Comparison of ENCODE assay signal across 9 cellular contexts in genomic region chr1:198788561-198789064, GRCh38.
A peak's percentile ranks its signal among the peaks of the same experiment; 100 is the strongest.
DNase-seq lines count a peak whose midpoint lies in the region; ATAC-seq and TF ChIP-seq lines count a peak whose summit lies in the region.
"Had no signal": no experiment of that assay in that cellular context is flagged by ENCODE, and none has a peak within 500 bp of the region (broad histone marks: within the 10 kb centered on the region; RNA-seq: fewer than 3 reads in every experiment).

No MANE protein-coding gene starts in this region.

- H3K36me3 ChIP-seq in stomach, result no peaks in the 10 kb centered on the region

- peaks cover 10% of the 10 kb centered on the region for H3K4me1 Mint-ChIP-seq in CD14-positive monocyte
- H3K4me1 Mint-ChIP-seq: IgD-negative memory B cell had no signal

- H3K27me3 ChIP-seq in stomach, result no peaks in the 10 kb centered on the region

- H3K4me1 ChIP-seq in stomach, result no peaks in the 10 kb centered on the region

- H3K27ac Mint-ChIP-seq in CD14-positive monocyte, result peak overlapping the region in 4 of 7 donors; percentile 46 to 60 (median 54)
- H3K27ac Mint-ChIP-seq: IgD-negative memory B cell had no signal

- DNase-seq in CD14-positive monocyte (ENCODE audit: low spot score), result no peak
- peak; percentile 1 for DNase-seq in SW480 (ENCODE audit: low spot score)
- peak; percentile 81 for DNase-seq in left kidney (ENCODE audit: low read depth, low spot score)
- no peak for DNase-seq in stomach
- no peak for DNase-seq in ureter (ENCODE audit: low spot score)
- DNase-seq in NCI-H1930 (lab: John Stamatoyannopoulos, UW), result no peak

- H3K27ac ChIP-seq in stomach, result no peak overlapping the region

- H3K4me3 ChIP-seq in stomach, result no peak overlapping the region

- intact Hi-C loops in CD14-positive monocyte (cut with micrococcal nuclease), result no loop called here
- intact Hi-C loops in stomach (cut with DNase I; ENCODE audit: low total_unique reads), result no loop called here

- TF ChIP-seq POLR2A in stomach (IDR thresholded peaks at IDR 0.05), result no peak

- TF ChIP-seq CTCF in CD14-positive monocyte (IDR thresholded peaks at IDR 0.05), result peak; percentile 36
- no peak for TF ChIP-seq CTCF in stomach (IDR thresholded peaks at IDR 0.05)

- no peaks in the 10 kb centered on the region for H3K27me3 Mint-ChIP-seq in CD14-positive monocyte (ENCODE audit: low read depth in 3 of 3)
- H3K27me3 Mint-ChIP-seq: IgD-negative memory B cell had no signal

- no peak for TF ChIP-seq EP300 in stomach (IDR thresholded peaks at IDR 0.05)

- H3K9me3 Mint-ChIP-seq in CD14-positive monocyte, result peaks cover 0 to 2% (median 0%) of the 10 kb centered on the region in 7 donors
- H3K9me3 Mint-ChIP-seq: IgD-negative memory B cell had no signal

- ATAC-seq in GM19023 (IDR thresholded peaks at IDR 0.05; ENCODE audit: unreplicated experiment), result peak; percentile 82
- peak; percentile 96 for ATAC-seq in HG03159 (IDR thresholded peaks at IDR 0.05; ENCODE audit: unreplicated experiment)

- 24 to 45% (median 33%) methylated on average over 3 of the region's 3 CpGs for WGBS in stomach, 5 donors

- H3K36me3 Mint-ChIP-seq in CD14-positive monocyte, result no peaks in the 10 kb centered on the region
- H3K36me3 Mint-ChIP-seq: IgD-negative memory B cell had no signal

- no peak overlapping the region for H3K4me3 Mint-ChIP-seq in CD14-positive monocyte
- H3K4me3 Mint-ChIP-seq: IgD-negative memory B cell had no signal

- no peaks in the 10 kb centered on the region for H3K9me3 ChIP-seq in stomach

Comparison
In these comparisons a context has a peak if more than half of its experiments do, and no peak if none do; other contexts are left out.
1. DNase-seq: peak in SW480 (single experiment) and left kidney (single experiment); none in CD14-positive monocyte (single experiment), stomach (single experiment), ureter (single experiment) and NCI-H1930 (0 of 2).